ENCODE assay signal across 18 cellular contexts in genomic region chr1:28264897-28265296, GRCh38.
"Had no signal": no experiment of that assay in that cellular context is flagged by ENCODE, and none has a peak within 500 bp of the region (broad histone marks: within the 10 kb centered on the region; RNA-seq: fewer than 3 reads in every experiment).

No MANE protein-coding gene starts in this region.

- H3K27ac ChIP-seq: esophagus squamous epithelium, parathyroid adenoma had no signal

- H3K27me3 ChIP-seq: esophagus squamous epithelium had no signal

- H2AFZ ChIP-seq: parathyroid adenoma had no signal

- H3K9ac ChIP-seq: parathyroid adenoma had no signal

- H3K9me3 Mint-ChIP-seq: activated CD4-positive, alpha-beta T cell treated with anti-CD3 and anti-CD28 coated beads, Interleukin-2, amount 10 ng/mL, durations not matched to agents 7 days and 5 days; activated T-cell treated with anti-CD3 and anti-CD28 coated beads, Interleukin-2, amount 50 U/mL, for 4 hours; naive thymus-derived CD8-positive, alpha-beta T cell; T-helper 1 cell treated with Interleukin-12 subunit alpha and Interleukin-12 subunit beta and Interleukin-4 antibody, amounts not matched to agents 30 μg/mL and 1 μg/mL, for 36 hours had no signal

- H3K4me3 ChIP-seq: esophagus squamous epithelium had no signal

- H3K9me3 ChIP-seq: esophagus squamous epithelium had no signal

- DNase-seq: activated CD4-positive, alpha-beta T cell treated with anti-CD3 and anti-CD28 coated beads, Interleukin-2, amount 10 ng/mL, durations not matched to agents 7 days and 5 days; activated CD8-positive, alpha-beta memory T cell treated with anti-CD3 and anti-CD28 coated beads, Interleukin-2, amount 50 U/mL, for 4 hours; activated CD8-positive, alpha-beta T cell treated with anti-CD3 and anti-CD28 coated beads, Interleukin-2, amount 10 ng/mL, durations not matched to agents 7 days and 5 days; activated effector memory CD4-positive, alpha-beta T cell treated with Interleukin-2 at 50 U/mL for 16 hours; activated naive CD4-positive, alpha-beta T cell treated with anti-CD3 and anti-CD28 coated beads, Interleukin-2, amount 50 U/mL, for 16 hours; activated T-cell treated with anti-CD3 and anti-CD28 coated beads, Interleukin-2, amount 50 U/mL, for 4 hours; cerebellar nuclear complex; effector CD4-positive, alpha-beta T cell; esophagus squamous epithelium; left cardiac atrium; naive thymus-derived CD8-positive, alpha-beta T cell; stimulated activated CD4-positive, alpha-beta T cell treated with anti-CD3 and anti-CD28 coated beads, Interleukin-12 subunit alpha, Interleukin-12 subunit beta, amount 100 ng/mL, for 4 hours; stimulated activated CD4-positive, alpha-beta T cell treated with anti-CD3 and anti-CD28 coated beads, Interleukin-1b, Interleukin-23, amount 100 ng/mL, for 48 hours; stimulated activated CD8-positive, alpha-beta memory T cell treated with anti-CD3 and anti-CD28 coated beads, Interleukin-4, amount 100 ng/mL, for 48 hours; stimulated activated naive CD4-positive, alpha-beta T cell had no signal

- H3K4me3 Mint-ChIP-seq: activated CD4-positive, alpha-beta T cell treated with anti-CD3 and anti-CD28 coated beads, Interleukin-2, amount 10 ng/mL, durations not matched to agents 7 days and 5 days; activated CD8-positive, alpha-beta T cell treated with anti-CD3 and anti-CD28 coated beads, Interleukin-2, amount 10 ng/mL, durations not matched to agents 7 days and 5 days; activated T-cell treated with anti-CD3 and anti-CD28 coated beads, Interleukin-2, amount 50 U/mL, for 4 hours; naive thymus-derived CD8-positive, alpha-beta T cell; T-helper 1 cell treated with Interleukin-12 subunit alpha and Interleukin-12 subunit beta and Interleukin-4 antibody, amounts not matched to agents 30 μg/mL and 1 μg/mL, for 36 hours had no signal

- H3K27ac Mint-ChIP-seq: activated CD4-positive, alpha-beta T cell treated with anti-CD3 and anti-CD28 coated beads, Interleukin-2, amount 10 ng/mL, durations not matched to agents 7 days and 5 days; activated CD8-positive, alpha-beta T cell treated with anti-CD3 and anti-CD28 coated beads, Interleukin-2, amount 10 ng/mL, durations not matched to agents 7 days and 5 days; T-helper 1 cell treated with Interleukin-12 subunit alpha and Interleukin-12 subunit beta and Interleukin-4 antibody, amounts not matched to agents 30 μg/mL and 1 μg/mL, for 36 hours had no signal

- ATAC-seq: activated CD4-positive, CD25-positive, alpha-beta regulatory T cell treated with anti-CD3 and anti-CD28 coated beads, Interleukin-2, amount 50 U/mL, for 24 hours; activated CD8-positive, alpha-beta T cell treated with anti-CD3 and anti-CD28 coated beads, Interleukin-2, amount 10 ng/mL, durations not matched to agents 7 days and 5 days; activated T-cell treated with anti-CD3 and anti-CD28 coated beads, Interleukin-2, amount 50 U/mL, for 4 hours; left cardiac atrium; naive thymus-derived CD8-positive, alpha-beta T cell had no signal
